Comparison of ENCODE assay signal across 8 cellular contexts in the genomic region with DNA sequence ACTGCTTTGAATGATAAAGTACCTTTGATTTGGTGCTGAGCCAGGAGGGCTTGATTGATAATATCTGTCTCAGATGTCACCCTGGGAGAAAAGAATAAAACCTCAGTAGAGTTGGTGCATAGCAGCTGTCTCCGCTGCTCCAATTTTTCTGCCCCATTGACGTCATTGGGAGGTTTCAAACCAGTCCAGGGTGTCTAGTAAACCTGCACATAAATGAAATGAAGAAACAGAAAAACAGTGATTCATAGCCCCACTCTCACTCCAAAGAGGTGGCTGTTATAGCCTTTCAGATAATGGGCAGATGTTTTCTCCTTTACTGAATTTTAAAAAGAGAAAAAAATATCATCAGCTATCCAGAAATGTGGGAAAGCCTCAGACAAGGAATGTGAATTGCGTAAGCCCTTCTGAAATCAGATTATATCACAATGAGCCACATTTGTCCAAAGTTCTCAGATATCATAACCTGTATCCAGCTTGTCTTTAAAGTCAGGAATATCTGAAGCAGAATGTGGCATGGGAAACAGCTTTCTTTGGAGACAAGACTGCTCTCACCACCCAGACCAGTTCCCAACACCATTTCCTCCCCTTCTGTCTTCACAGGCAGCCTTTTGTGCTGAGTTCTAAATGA.
DNase-seq lines count a peak whose midpoint lies in the region; ATAC-seq and TF ChIP-seq lines count a peak whose summit lies in the region.

No MANE protein-coding gene starts in this region.

- H3K4me1 ChIP-seq in HEK293 (ENCODE audit: control insufficient read depth, insufficient read depth, low read length) = peaks cover 5% of the 10 kb centered on the region; the same call in 1 of the 2 replicates

- POLR2A ChIA-PET in HEK293 (lab: Yijun Ruan, JAX) = interaction anchor here (1.6 kb wide), 1 partner anchor 60 kb away, joined by 4 read pairs; no protein-coding TSS in a partner anchor

- H3K36me3 ChIP-seq in HEK293 (ENCODE audit: control insufficient read depth in 2 of 2, insufficient read depth in 1 of 2, low read length in 2 of 2) = no peaks in the 10 kb centered on the region

- CTCF ChIA-PET in HEK293 (lab: Yijun Ruan, JAX) = interaction anchor here (0.8 to 1.0 kb wide), 2 partner anchors 35 to 60 kb away, joined by 5 to 6 read pairs; no protein-coding TSS in a partner anchor

- TF ChIP-seq CTCF in HEK293 (tag by site-specific recombination; IDR thresholded peaks at IDR 0.05) = no peak

- no peak overlapping the region for H3K27ac ChIP-seq in HEK293 (ENCODE audit: extremely low read depth, low read depth, low read length)

- DNase-seq in T follicular helper cell (ENCODE audit: low read depth) (peak; percentile 15), HPDE6-E6E7 (ENCODE audit: extremely low spot score) (no peak)
- peak; percentile 3 for DNase-seq in effector CD4-positive, alpha-beta T cell
- peak; percentile 63 for DNase-seq in stimulated activated CD4-positive, alpha-beta T cell treated with anti-CD3 and anti-CD28 coated beads, Interleukin-1b, Interleukin-23, amount 100 ng/mL, for 48 hours

- no peak for ATAC-seq in HG03175 (IDR thresholded peaks at IDR 0.05; ENCODE audit: unreplicated experiment)
- no peak for ATAC-seq in GM21515 (IDR thresholded peaks at IDR 0.05; ENCODE audit: unreplicated experiment)
- ATAC-seq in HG02759 (IDR thresholded peaks at IDR 0.05; ENCODE audit: unreplicated experiment) = no peak

- H3K9me3 ChIP-seq in HEK293 (ENCODE audit: control insufficient read depth, insufficient read depth, low read depth, low read length) = no peaks in the 10 kb centered on the region

- H3K4me3 ChIP-seq in HEK293 (ENCODE audit: low read depth, low read length) = no peak overlapping the region

TF ChIP-seq in HEK293, 187 proteins besides CTCF, POLR2A, EP300 and RAD21 (continues in another document):
- TF ChIP-seq, protein P1, sequence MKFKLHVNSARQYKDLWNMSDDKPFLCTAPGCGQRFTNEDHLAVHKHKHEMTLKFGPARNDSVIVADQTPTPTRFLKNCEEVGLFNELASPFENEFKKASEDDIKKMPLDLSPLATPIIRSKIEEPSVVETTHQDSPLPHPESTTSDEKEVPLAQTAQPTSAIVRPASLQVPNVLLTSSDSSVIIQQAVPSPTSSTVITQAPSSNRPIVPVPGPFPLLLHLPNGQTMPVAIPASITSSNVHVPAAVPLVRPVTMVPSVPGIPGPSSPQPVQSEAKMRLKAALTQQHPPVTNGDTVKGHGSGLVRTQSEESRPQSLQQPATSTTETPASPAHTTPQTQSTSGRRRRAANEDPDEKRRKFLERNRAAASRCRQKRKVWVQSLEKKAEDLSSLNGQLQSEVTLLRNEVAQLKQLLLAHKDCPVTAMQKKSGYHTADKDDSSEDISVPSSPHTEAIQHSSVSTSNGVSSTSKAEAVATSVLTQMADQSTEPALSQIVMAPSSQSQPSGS (tag by site-specific recombination; IDR thresholded peaks at IDR 0.05; ENCODE audit: low read depth) = peak; percentile 91
- TF ChIP-seq ZSCAN30 (tag by site-specific recombination; IDR thresholded peaks at IDR 0.05) (peak; percentile 36; the same call in 1 of the 2 replicates), ZNF621 (tag by site-specific recombination; IDR thresholded peaks at IDR 0.05) (no peak), ZNF558 (tag by site-specific recombination; IDR thresholded peaks at IDR 0.05) (no peak), PATZ1 (tag by site-specific recombination; IDR thresholded peaks at IDR 0.05) (peak; percentile 13; the same call in 1 of the 2 replicates), ZNF292 (tag by site-specific recombination; IDR thresholded peaks at IDR 0.05; ENCODE audit: borderline replicate concordance, low read depth) (no peak), ZNF837 (tag by site-specific recombination; IDR thresholded peaks at IDR 0.05) (no peak), ZNF16 (tag by site-specific recombination; IDR thresholded peaks at IDR 0.05; ENCODE audit: low read depth) (no peak), KLF10 (tag by site-specific recombination; IDR thresholded peaks at IDR 0.05) (peak; percentile 74), ZNF843 (tag by site-specific recombination; IDR thresholded peaks at IDR 0.05) (peak; percentile 83), KLF8 (tag by site-specific recombination; IDR thresholded peaks at IDR 0.05) (0 out of 2 replicates have a peak, but pooled peaks have one; percentile 45), ZNF426 (tag by site-specific recombination; IDR thresholded peaks at IDR 0.05) (no peak), SALL2 (tag by site-specific recombination; IDR thresholded peaks at IDR 0.05; ENCODE audit: borderline replicate concordance) (no peak), ZNF138 (tag by site-specific recombination; IDR thresholded peaks at IDR 0.05; ENCODE audit: borderline replicate concordance) (no peak), TSHZ1 (tag by site-specific recombination; IDR thresholded peaks at IDR 0.05; ENCODE audit: borderline replicate concordance) (peak; percentile 80), BCL11B (tag by site-specific recombination; IDR thresholded peaks at IDR 0.05; ENCODE audit: low read depth) (peak; percentile 55; the same call in 1 of the 2 replicates), BCL11A (tag by site-specific recombination; IDR thresholded peaks at IDR 0.05; ENCODE audit: low read depth) (no peak), TRIM28 (IDR thresholded peaks at IDR 0.05; ENCODE audit: borderline replicate concordance, low read length) (peak; percentile 53; the same call in 1 of the 2 replicates), ZBTB8A (tag by site-specific recombination; IDR thresholded peaks at IDR 0.05) (no peak), GLIS1 (tag by site-specific recombination; IDR thresholded peaks at IDR 0.05) (peak; percentile 97), ZNF768 (tag by site-specific recombination; IDR thresholded peaks at IDR 0.05) (no peak), ZNF76 (tag by site-specific recombination; IDR thresholded peaks at IDR 0.05; ENCODE audit: borderline replicate concordance, low read depth) (peak; percentile 12; the same call in 1 of the 2 replicates)
- TF ChIP-seq, protein P2, sequence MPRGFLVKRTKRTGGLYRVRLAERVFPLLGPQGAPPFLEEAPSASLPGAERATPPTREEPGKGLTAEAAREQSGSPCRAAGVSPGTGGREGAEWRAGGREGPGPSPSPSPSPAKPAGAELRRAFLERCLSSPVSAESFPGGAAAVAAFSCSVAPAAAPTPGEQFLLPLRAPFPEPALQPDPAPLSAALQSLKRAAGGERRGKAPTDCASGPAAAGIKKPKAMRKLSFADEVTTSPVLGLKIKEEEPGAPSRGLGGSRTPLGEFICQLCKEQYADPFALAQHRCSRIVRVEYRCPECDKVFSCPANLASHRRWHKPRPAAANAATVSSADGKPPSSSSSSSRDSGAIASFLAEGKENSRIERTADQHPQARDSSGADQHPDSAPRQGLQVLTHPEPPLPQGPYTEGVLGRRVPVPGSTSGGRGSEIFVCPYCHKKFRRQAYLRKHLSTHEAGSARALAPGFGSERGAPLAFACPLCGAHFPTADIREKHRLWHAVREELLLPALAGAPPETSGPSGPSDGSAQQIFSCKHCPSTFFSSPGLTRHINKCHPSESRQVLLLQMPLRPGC (tag by site-specific recombination; IDR thresholded peaks at IDR 0.05) = peak; percentile 72
- TF ChIP-seq, protein P3, sequence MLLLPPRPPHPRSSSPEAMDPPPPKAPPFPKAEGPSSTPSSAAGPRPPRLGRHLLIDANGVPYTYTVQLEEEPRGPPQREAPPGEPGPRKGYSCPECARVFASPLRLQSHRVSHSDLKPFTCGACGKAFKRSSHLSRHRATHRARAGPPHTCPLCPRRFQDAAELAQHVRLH (tag by site-specific recombination; IDR thresholded peaks at IDR 0.05) = no peak
